ENCODE assay signal across 1 cellular context in genomic region chr1:109185357-109185756, GRCh38.
TF ChIP-seq lines count a peak whose summit lies in the region.

No MANE protein-coding gene starts in this region.

TF ChIP-seq in HepG2, 621 proteins besides CTCF, POLR2A, EP300 and RAD21:
- TF ChIP-seq ZSCAN29 (CRISPR knock-in tag; conservative IDR thresholded peaks at IDR 0.05) (peak; percentile 63; the same call in 1 of the 2 replicates), AFF4 (CRISPR knock-in tag; IDR thresholded peaks at IDR 0.05) (no peak), ETS1 (CRISPR knock-in tag; IDR thresholded peaks at IDR 0.05) (no peak), ZNF710 (CRISPR knock-in tag; IDR thresholded peaks at IDR 0.05; ENCODE audit: borderline replicate concordance) (0 out of 2 replicates have a peak, but pooled peaks have one; percentile 19), POGK (CRISPR knock-in tag; conservative IDR thresholded peaks at IDR 0.05) (peak; percentile 73; the same call in 1 of the 2 replicates), CREM (IDR thresholded peaks at IDR 0.05) (no peak), CREM (CRISPR knock-in tag; IDR thresholded peaks at IDR 0.05) (no peak), PHF21A (CRISPR knock-in tag; IDR thresholded peaks at IDR 0.05) (no peak), SAP130 (CRISPR knock-in tag; IDR thresholded peaks at IDR 0.05; ENCODE audit: low read depth) (peak; percentile 18; the same call in 1 of the 2 replicates), FOXA1 (IDR thresholded peaks at IDR 0.05) (no peak), FOXA1 (CRISPR knock-in tag; IDR thresholded peaks at IDR 0.05) (peak; percentile 52)
TF ChIP-seq in HepG2: peak in this region for 5.
